21 cellular contexts compared by ENCODE assay signal in genomic region chr4:186058980-186059316, GRCh38. TPM values are rescaled to one million over a fixed set of nuclear protein-coding genes. Genes with fewer than 3 reads are reported as not detected.
DNase-seq lines count a peak whose midpoint lies in the region; ATAC-seq and TF ChIP-seq lines count a peak whose summit lies in the region.
"Had no signal": no experiment of that assay in that cellular context is flagged by ENCODE, and none has a peak within 500 bp of the region (broad histone marks: within the 10 kb centered on the region; RNA-seq: fewer than 3 reads in every experiment).

No MANE protein-coding gene starts in this region.

- no peak overlapping the region for H2BK12ac ChIP-seq in neuronal stem cell (ENCODE audit: low read length)

- H3K4me1 Mint-ChIP-seq in effector memory CD8-positive, alpha-beta T cell (ENCODE audit: low read depth in 2 of 2): peaks cover 9 to 10% of the 10 kb centered on the region in 2 donors
- peaks cover 12 to 14% of the 10 kb centered on the region in 2 donors for H3K4me1 Mint-ChIP-seq in stimulated activated naive B cell treated with anti-CD40 and anti-IgM and Interleukin-4, amounts not matched to agents 10 μg/mL and 1 μg/mL and 100 μg/mL, for 72 hours
- H3K4me1 Mint-ChIP-seq: GM23338 had no signal

- no peaks in the 10 kb centered on the region for H3K36me3 Mint-ChIP-seq in effector memory CD8-positive, alpha-beta T cell (ENCODE audit: insufficient read depth)
- H3K36me3 Mint-ChIP-seq in stimulated activated naive B cell treated with anti-CD40 and anti-IgM and Interleukin-4, amounts not matched to agents 10 μg/mL and 1 μg/mL and 100 μg/mL, for 72 hours: peaks cover 8 to 11% of the 10 kb centered on the region in 2 donors
- H3K36me3 Mint-ChIP-seq: CD8-positive, alpha-beta T cell had no signal

- H3K79me2 ChIP-seq in MM.1S (ENCODE audit: low read length): no peaks in the 10 kb centered on the region

- TF ChIP-seq CTCF in MM.1S (IDR thresholded peaks at IDR 0.05; ENCODE audit: low read length) (no peak), esophagus squamous epithelium (IDR thresholded peaks at IDR 0.05) (no peak)

- peak overlapping the region in 1 of 2 donors; percentile 10 for H3K4me3 Mint-ChIP-seq in effector memory CD8-positive, alpha-beta T cell
- no peak overlapping the region for H3K4me3 Mint-ChIP-seq in stimulated activated naive B cell treated with anti-CD40 and anti-IgM and Interleukin-4, amounts not matched to agents 10 μg/mL and 1 μg/mL and 100 μg/mL, for 72 hours
- H3K4me3 Mint-ChIP-seq: CD8-positive, alpha-beta T cell; GM23338 had no signal

- peaks cover 0 to 20% (median 0%) of the 10 kb centered on the region in 11 experiments; a peak in 5 of 22 replicates for H3K27me3 ChIP-seq in BLaER1 treated with 17β-estradiol and CSF1 and Interleukin-3, amounts not matched to agents 10 nM and 100 nM
- H3K27me3 ChIP-seq in MM.1S (replicated peaks; ENCODE audit: insufficient read depth, low read length) (no peaks in the 10 kb centered on the region), neuronal stem cell (ENCODE audit: control insufficient read depth in 3 of 3, insufficient read depth in 3 of 3, low read depth in 1 of 3, low read length in 3 of 3) (peaks cover 0 to 2% (median 0%) of the 10 kb centered on the region in 3 experiments), esophagus squamous epithelium (no peaks in the 10 kb centered on the region)

- no peak overlapping the region for H2AFZ ChIP-seq in MM.1S (ENCODE audit: low read length)
- H2AFZ ChIP-seq in neuronal stem cell (ENCODE audit: low read length): no peak overlapping the region
- H2AFZ ChIP-seq: GM23338, PC-9 had no signal

- TF ChIP-seq POLR2A in esophagus squamous epithelium (IDR thresholded peaks at IDR 0.05): no peak

- H3K4me2 ChIP-seq in BLaER1 treated with 17β-estradiol and CSF1 and Interleukin-3, amounts not matched to agents 10 nM and 100 nM: peak overlapping the region; percentile 57 to 80 (median 71)
- H3K4me2 ChIP-seq in MM.1S (ENCODE audit: low read depth, low read length): peak overlapping the region; percentile 45; the same call in 1 of the 2 replicates
- no peak overlapping the region for H3K4me2 ChIP-seq in neuronal stem cell (ENCODE audit: insufficient read depth, low read length, poor library complexity, severe bottlenecking)
- H3K4me2 ChIP-seq: GM23338, PC-9, SK-N-SH had no signal

- H3K4me1 ChIP-seq in BLaER1 treated with 17β-estradiol and CSF1 and Interleukin-3, amounts not matched to agents 10 nM and 100 nM: peaks cover 15 to 41% (median 20%) of the 10 kb centered on the region in 10 experiments
- peaks cover 30% of the 10 kb centered on the region for H3K4me1 ChIP-seq in MM.1S (ENCODE audit: low read length)
- H3K4me1 ChIP-seq in neuronal stem cell (ENCODE audit: control insufficient read depth in 2 of 2, insufficient read depth in 1 of 2, low read depth in 1 of 2, low read length in 2 of 2): no peaks in the 10 kb centered on the region
- H3K4me1 ChIP-seq in esophagus squamous epithelium: no peaks in the 10 kb centered on the region

- DNase-seq in MM.1S (no peak), neuronal stem cell (ENCODE audit: low spot score) (no peak), globus pallidus (ENCODE audit: low spot score) (no peak), esophagus squamous epithelium (lab: John Stamatoyannopoulos, UW) (no peak)
- DNase-seq in effector memory CD8-positive, alpha-beta T cell: no peak
- DNase-seq in stimulated activated naive B cell treated with anti-CD40 and anti-IgM and Interleukin-4, amounts not matched to agents 10 μg/mL and 1 μg/mL and 100 μg/mL, for 72 hours: no peak
- DNase-seq: C1 segment of cervical spinal cord; CD8-positive, alpha-beta T cell; HCEC 1CT; NCI-H1092; NCI-H1436; NCI-H187 treated with DMSO at 0.1 percent for 48 hours; NCI-H2107; NCI-H446 treated with DMSO at 0.1 percent for 48 hours; NCI-H526 treated with DMSO at 0.1 percent for 48 hours; PC-9; RPMI8226; SIG-M5; SK-N-SH had no signal

- no peaks in the 10 kb centered on the region for H3K79me1 ChIP-seq in neuronal stem cell (ENCODE audit: low read depth, low read length)

- no peak overlapping the region for H3K4ac ChIP-seq in neuronal stem cell (ENCODE audit: low read length)

- peaks cover 0 to 6% (median 0%) of the 10 kb centered on the region in 11 experiments; a peak in 3 of 22 replicates for H3K9me3 ChIP-seq in BLaER1 treated with 17β-estradiol and CSF1 and Interleukin-3, amounts not matched to agents 10 nM and 100 nM (replicated peaks in 1 of 11)
- H3K9me3 ChIP-seq in MM.1S (replicated peaks; ENCODE audit: insufficient read depth, low read length): no peaks in the 10 kb centered on the region
- peaks cover 0 to 9% of the 10 kb centered on the region in 2 donors for H3K9me3 ChIP-seq in neuronal stem cell (replicated peaks in 1 of 2; ENCODE audit: control insufficient read depth in 2 of 2, insufficient read depth in 1 of 2, low read depth in 1 of 2, low read length in 2 of 2)
- H3K9me3 ChIP-seq in esophagus squamous epithelium: no peaks in the 10 kb centered on the region
- H3K9me3 ChIP-seq: SK-N-SH had no signal

- no peak for ATAC-seq in effector memory CD8-positive, alpha-beta T cell (replicated peaks)
- ATAC-seq in stimulated activated naive B cell treated with anti-CD40 and anti-IgM and Interleukin-4, amounts not matched to agents 10 μg/mL and 1 μg/mL and 100 μg/mL, for 72 hours (replicated peaks): no peak
- ATAC-seq: CD8-positive, alpha-beta T cell; GM23338 had no signal

- peak overlapping the region; percentile 15 to 20 for H3K27ac Mint-ChIP-seq in effector memory CD8-positive, alpha-beta T cell
- peak overlapping the region; percentile 68 for H3K27ac Mint-ChIP-seq in stimulated activated naive B cell treated with anti-CD40 and anti-IgM and Interleukin-4, amounts not matched to agents 10 μg/mL and 1 μg/mL and 100 μg/mL, for 72 hours
- H3K27ac Mint-ChIP-seq: CD8-positive, alpha-beta T cell had no signal

- H2BK15ac ChIP-seq in neuronal stem cell (ENCODE audit: low read length): no peak overlapping the region

- no peaks in the 10 kb centered on the region for H4K20me1 ChIP-seq in BLaER1 treated with 17β-estradiol and CSF1 and Interleukin-3, amounts not matched to agents 10 nM and 100 nM
- H4K20me1 ChIP-seq in MM.1S (ENCODE audit: insufficient read depth, low read length): no peaks in the 10 kb centered on the region

- no peak overlapping the region for H3K23ac ChIP-seq in neuronal stem cell (ENCODE audit: low read depth, low read length, poor library complexity)

- no peak overlapping the region for H3K18ac ChIP-seq in neuronal stem cell (ENCODE audit: low read length)

- intact Hi-C loops in esophagus squamous epithelium (cut with DNase I): no loop called here

- H3K9me2 ChIP-seq in MM.1S (replicated peaks; ENCODE audit: insufficient read depth, low read length): no peaks in the 10 kb centered on the region
- H3K9me2 ChIP-seq: SK-N-SH had no signal

- H3K36me3 ChIP-seq in BLaER1 treated with 17β-estradiol and CSF1 and Interleukin-3, amounts not matched to agents 10 nM and 100 nM: no peaks in the 10 kb centered on the region
- no peaks in the 10 kb centered on the region for H3K36me3 ChIP-seq in MM.1S (replicated peaks; ENCODE audit: insufficient read depth, low read length)
- H3K36me3 ChIP-seq in neuronal stem cell (replicated peaks in 1 of 2; ENCODE audit: control insufficient read depth in 2 of 2, insufficient read depth in 2 of 2, low read length in 2 of 2): no peaks in the 10 kb centered on the region
- no peaks in the 10 kb centered on the region for H3K36me3 ChIP-seq in esophagus squamous epithelium

- peaks cover 0 to 20% of the 10 kb centered on the region in 2 donors for H3K27me3 Mint-ChIP-seq in effector memory CD8-positive, alpha-beta T cell
- H3K27me3 Mint-ChIP-seq in stimulated activated naive B cell treated with anti-CD40 and anti-IgM and Interleukin-4, amounts not matched to agents 10 μg/mL and 1 μg/mL and 100 μg/mL, for 72 hours: peaks cover 32 to 40% of the 10 kb centered on the region in 2 donors

- H2BK5ac ChIP-seq in neuronal stem cell (ENCODE audit: low read length): no peak overlapping the region

- no peak overlapping the region for H4K91ac ChIP-seq in neuronal stem cell (ENCODE audit: low read depth, low read length, poor library complexity)

- no peak overlapping the region; a peak in 1 of 22 replicates for H3K9ac ChIP-seq in BLaER1 treated with 17β-estradiol and CSF1 and Interleukin-3, amounts not matched to agents 10 nM and 100 nM
- H3K9ac ChIP-seq in MM.1S (ENCODE audit: low read length) (no peak overlapping the region), neuronal stem cell (ENCODE audit: low read depth, low read length, poor library complexity) (no peak overlapping the region)
- H3K9ac ChIP-seq: SK-N-SH had no signal

- H3K4me3 ChIP-seq in BLaER1 treated with 17β-estradiol and CSF1 and Interleukin-3, amounts not matched to agents 10 nM and 100 nM: no peak overlapping the region
- H3K4me3 ChIP-seq in MM.1S (ENCODE audit: low read length) (no peak overlapping the region), neuronal stem cell (ENCODE audit: low read length in 2 of 2) (no peak overlapping the region), esophagus squamous epithelium (no peak overlapping the region)
- H3K4me3 ChIP-seq: GM23338, PC-9 had no signal

- H4K8ac ChIP-seq in neuronal stem cell (ENCODE audit: low read depth, low read length): no peak overlapping the region

- H2BK120ac ChIP-seq in neuronal stem cell (ENCODE audit: low read depth, low read length): no peak overlapping the region

- no peak overlapping the region for H2AK5ac ChIP-seq in neuronal stem cell (ENCODE audit: low read depth, low read length)

- H3F3A ChIP-seq in MM.1S (ENCODE audit: insufficient read depth, low read length): 0 out of 2 replicates have a peak, but pooled peaks cover 3% of the 10 kb centered on the region

- H3K14ac ChIP-seq in neuronal stem cell (ENCODE audit: low read length): no peak overlapping the region

- H3K27ac ChIP-seq in BLaER1 treated with 17β-estradiol and CSF1 and Interleukin-3, amounts not matched to agents 10 nM and 100 nM: no peak overlapping the region
- H3K27ac ChIP-seq in MM.1S (ENCODE audit: low read length) (no peak overlapping the region), neuronal stem cell (replicated peaks; ENCODE audit: low read length) (no peak overlapping the region), esophagus squamous epithelium (no peak overlapping the region)
- H3K27ac ChIP-seq: PC-9 had no signal

- no CpG with 5 or more reads among the region's 3 CpGs for WGBS in neuronal stem cell (ENCODE audit: extremely low coverage in 2 of 2, insufficient read length in 2 of 2, insufficient replicate concordance in 1 of 2), 2 donors
- whole genome bisulfite sequencing in esophagus squamous epithelium, 2 donors: 46 to 66% methylated on average over 3 of the region's 3 CpGs

- H3K9me3 Mint-ChIP-seq in effector memory CD8-positive, alpha-beta T cell: peaks cover 0 to 2% of the 10 kb centered on the region in 2 donors
- peaks cover 8 to 10% of the 10 kb centered on the region in 2 donors for H3K9me3 Mint-ChIP-seq in stimulated activated naive B cell treated with anti-CD40 and anti-IgM and Interleukin-4, amounts not matched to agents 10 μg/mL and 1 μg/mL and 100 μg/mL, for 72 hours

RNA-seq across cellular contexts. Expression of gene TLR3, which starts 10.0 kb away (rescaled TPM):
- 0.39 TPM for polyA plus RNA-seq in neuronal stem cell (2013, experiment 1 of 2)
- 0.46 TPM for polyA plus RNA-seq in neuronal stem cell (2013, experiment 2 of 2)
- total RNA-seq in esophagus squamous epithelium: 10 to 100 TPM in 1 of 4 donors, 1 to 10 TPM in 3; 2.8 to 11.6 (median 5.8) TPM

RNA-seq across cellular contexts. Expression of gene FAM149A, which starts 45.6 kb away (rescaled TPM):
- polyA plus RNA-seq in neuronal stem cell (2013, experiment 1 of 2): 11.1 TPM
- polyA plus RNA-seq in neuronal stem cell (2013, experiment 2 of 2): 9.5 TPM
- 10 to 100 TPM in 1 of 4 donors, 1 to 10 TPM in 2, under 1 TPM in 1; 0.83 to 11.4 (median 4.0) TPM for total RNA-seq in esophagus squamous epithelium
